7 cellular contexts compared by ENCODE assay signal in the genomic region with DNA sequence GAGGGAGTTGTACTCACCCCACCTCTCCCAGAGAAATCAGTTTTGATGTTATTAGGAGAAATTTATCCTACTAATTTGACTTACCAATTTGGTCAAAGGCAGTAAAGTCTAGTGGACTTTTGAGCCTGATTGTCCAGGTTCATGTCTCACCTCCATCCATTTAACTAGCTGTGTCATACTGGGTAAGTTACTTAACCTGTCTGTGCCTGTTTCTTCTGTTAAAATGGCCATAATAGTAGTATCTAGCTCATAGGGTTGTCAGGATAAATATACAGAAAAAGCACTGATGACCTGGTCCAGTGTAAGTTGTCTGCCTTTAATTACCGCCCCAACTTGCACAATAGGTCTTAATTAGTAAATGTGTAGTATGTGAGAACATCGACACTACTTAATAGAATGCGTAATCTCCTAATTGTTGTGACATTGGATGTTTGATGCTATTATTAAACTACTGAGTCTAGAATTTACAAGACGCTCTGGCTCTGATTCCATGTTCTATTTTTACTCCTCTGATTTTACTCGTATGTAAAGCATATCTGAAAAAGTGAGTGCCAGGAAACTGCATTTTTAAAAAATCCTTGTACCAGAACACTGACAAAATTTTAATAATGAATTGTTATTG. TPM values are rescaled to one million over a fixed set of nuclear protein-coding genes. Genes with fewer than 3 reads are reported as not detected.
A peak's percentile ranks its signal among the peaks of the same experiment; 100 is the strongest.
DNase-seq lines count a peak whose midpoint lies in the region; TF ChIP-seq lines count a peak whose summit lies in the region.

No MANE protein-coding gene starts in this region.

- H3K27ac ChIP-seq in testis = peak overlapping the region; percentile 93 to 97

- 25% methylated on average over 5 of the region's 5 CpGs for WGBS in testis, 2 donors

- peak overlapping the region; percentile 62 for H3K4me3 ChIP-seq in Jurkat, Clone E6-1 (ENCODE audit: low read length)
- H3K4me3 ChIP-seq in astrocyte of the spinal cord (ENCODE audit: low read depth, low read length) (peak overlapping the region; percentile 96), testis (peak overlapping the region; percentile 77 to 89)

- H3K27me3 ChIP-seq in testis = no peaks in the 10 kb centered on the region

- H3K4me1 ChIP-seq in testis = peaks cover 15% of the 10 kb centered on the region

- TF ChIP-seq CTCF in astrocyte of the spinal cord (IDR thresholded peaks at IDR 0.05; ENCODE audit: low read depth, low read length) (no peak), testis (IDR thresholded peaks at IDR 0.05) (no peak)

- no peaks in the 10 kb centered on the region for H3K36me3 ChIP-seq in testis (ENCODE audit: low read depth, missing control alignments)

- in situ Hi-C loops in astrocyte of the spinal cord (cut with HindIII; ENCODE audit: low sequenced_read_pairs) = no loop called here

- H3K9me3 ChIP-seq in testis = no peaks in the 10 kb centered on the region

- no peak for TF ChIP-seq POLR2A in testis (IDR thresholded peaks at IDR 0.05)

- intact Hi-C loops in testis (cut with DNase I; ENCODE audit: low total_unique reads) = no loop called here

- no peak for DNase-seq in Jurkat, Clone E6-1 (ENCODE audit: low read depth, low spot score)
- DNase-seq in astrocyte of the spinal cord (ENCODE audit: low read depth, low spot score) = no peak
- peak; percentile 9 for DNase-seq in kidney tubule cell (ENCODE audit: low spot score)
- no peak for DNase-seq in testis
- DNase-seq in kidney glomerular epithelial cell (lab: John Stamatoyannopoulos, UW) = no peak
- no peak for DNase-seq in NCI-H1105 treated with DMSO at 0.1 percent for 48 hours (lab: John Stamatoyannopoulos, UW)
- no peak for DNase-seq in middle frontal gyrus (ENCODE audit: extremely low spot score, low spot score)

RNA-seq across cellular contexts. Expression of a gene that starts 1.5 kb away (rescaled TPM):
- polyA plus RNA-seq in Jurkat, Clone E6-1 (2012; ENCODE audit: insufficient read depth, insufficient read length) = 29.9 TPM
- 10 to 100 TPM; 13.3 to 27.1 TPM for total RNA-seq in testis
- 56.9 TPM for polyA plus RNA-seq in testis (ENCODE audit: insufficient read depth, low read depth, low replicate concordance)
